8 cellular contexts compared by ENCODE assay signal in genomic region chr17:8151120-8151640, GRCh38. TPM values are rescaled to one million over a fixed set of nuclear protein-coding genes. Genes with fewer than 3 reads are reported as not detected.
A peak's percentile ranks its signal among the peaks of the same experiment; 100 is the strongest.
DNase-seq lines count a peak whose midpoint lies in the region; ATAC-seq and TF ChIP-seq lines count a peak whose summit lies in the region.

No MANE protein-coding gene starts in this region.

- H3K27ac ChIP-seq in MM.1S (ENCODE audit: low read length) (peak overlapping the region; percentile 81), WERI-Rb-1 (peak overlapping the region; percentile 53), breast epithelium (peak overlapping the region; percentile 99 to 100)

- H3K9ac ChIP-seq in MM.1S (ENCODE audit: low read length) (peak overlapping the region; percentile 84), skeletal muscle satellite cell (ENCODE audit: low read depth, low read length) (peak overlapping the region; percentile 99)

- no peak for TF ChIP-seq CTCF in MM.1S (IDR thresholded peaks at IDR 0.05; ENCODE audit: low read length)
- no peak for TF ChIP-seq CTCF in WERI-Rb-1 (IDR thresholded peaks at IDR 0.05; ENCODE audit: low read depth, low read length)
- peak in 1 of 3 donors; percentile 26 for TF ChIP-seq CTCF in breast epithelium (IDR thresholded peaks at IDR 0.05)

- H3K4me3 ChIP-seq in MM.1S (ENCODE audit: low read length) (peak overlapping the region; percentile 76), WERI-Rb-1 (ENCODE audit: low read depth, low read length) (peak overlapping the region; percentile 78), breast epithelium (peak overlapping the region; percentile 86 to 99 (median 90)), skeletal muscle satellite cell (ENCODE audit: low read length) (peak overlapping the region; percentile 79)

- H3K4me1 ChIP-seq in MM.1S (ENCODE audit: low read length) = peaks cover 21% of the 10 kb centered on the region
- H3K4me1 ChIP-seq in breast epithelium = peaks cover 10 to 13% of the 10 kb centered on the region in 2 donors
- H3K4me1 ChIP-seq in skeletal muscle satellite cell (ENCODE audit: control insufficient read depth, insufficient read depth, low read length) = peaks cover 38% of the 10 kb centered on the region

- no peaks in the 10 kb centered on the region for H3K9me2 ChIP-seq in MM.1S (replicated peaks; ENCODE audit: insufficient read depth, low read length)

- peak; percentile 81 for DNase-seq in D341Med (ENCODE audit: low spot score)
- peak; percentile 89 for DNase-seq in MM.1S
- DNase-seq in WERI-Rb-1 = peak; percentile 89
- peak in 1 of 2 donors; percentile 81 for DNase-seq in breast epithelium (ENCODE audit: low spot score in 2 of 2)
- peak; percentile 86 for DNase-seq in iPS-NIHi11 (ENCODE audit: low spot score)

- H3K27me3 ChIP-seq in MM.1S (replicated peaks; ENCODE audit: insufficient read depth, low read length) (no peaks in the 10 kb centered on the region), WERI-Rb-1 (ENCODE audit: insufficient read depth, low read depth, severe bottlenecking) (no peaks in the 10 kb centered on the region), breast epithelium (no peaks in the 10 kb centered on the region), skeletal muscle satellite cell (ENCODE audit: control insufficient read depth, insufficient read depth, low read length) (no peaks in the 10 kb centered on the region)

- H2AFZ ChIP-seq in MM.1S (ENCODE audit: low read length) = peak overlapping the region; percentile 26; the same call in 1 of the 2 replicates

- peaks cover 32% of the 10 kb centered on the region for H3K79me2 ChIP-seq in MM.1S (ENCODE audit: low read length)

- H3K4me2 ChIP-seq in MM.1S (ENCODE audit: low read depth, low read length) (peak overlapping the region; percentile 97), skeletal muscle satellite cell (ENCODE audit: low read length) (peak overlapping the region; percentile 96)

- no peaks in the 10 kb centered on the region; the same call in 1 of the 2 replicates for H3K36me3 ChIP-seq in MM.1S (replicated peaks; ENCODE audit: insufficient read depth, low read length)
- peaks cover 39% of the 10 kb centered on the region for H3K36me3 ChIP-seq in WERI-Rb-1
- H3K36me3 ChIP-seq in breast epithelium = peaks cover 30% of the 10 kb centered on the region
- peaks cover 56% of the 10 kb centered on the region for H3K36me3 ChIP-seq in skeletal muscle satellite cell (ENCODE audit: insufficient read depth, low read length)

- intact Hi-C loops in breast epithelium (cut with DNase I; ENCODE audit: low total_unique reads) = no loop called here

- H4K20me1 ChIP-seq in MM.1S (ENCODE audit: insufficient read depth, low read length) = no peaks in the 10 kb centered on the region

- H3K9me3 ChIP-seq in MM.1S (replicated peaks; ENCODE audit: insufficient read depth, low read length) = no peaks in the 10 kb centered on the region
- no peaks in the 10 kb centered on the region for H3K9me3 ChIP-seq in WERI-Rb-1 (ENCODE audit: severe bottlenecking)
- no peaks in the 10 kb centered on the region for H3K9me3 ChIP-seq in breast epithelium
- H3K9me3 ChIP-seq in skeletal muscle satellite cell (replicated peaks; ENCODE audit: low read length) = no peaks in the 10 kb centered on the region

- no peak for TF ChIP-seq POLR2A in breast epithelium (IDR thresholded peaks at IDR 0.05)

- peaks cover 8% of the 10 kb centered on the region for H3F3A ChIP-seq in MM.1S (ENCODE audit: insufficient read depth, low read length)

- ATAC-seq in GM21529 (IDR thresholded peaks at IDR 0.05; ENCODE audit: unreplicated experiment) = peak; percentile 49
- no peak for ATAC-seq in GM18873 (IDR thresholded peaks at IDR 0.05; ENCODE audit: low FRiP score, unreplicated experiment)

RNA-seq across cellular contexts. Expression of gene PER1, which starts 1.0 kb away (rescaled TPM):
- 100 to 1,000 TPM in 2 of 3 donors, 10 to 100 TPM in 1; 97.3 to 167 (median 115) TPM for total RNA-seq in breast epithelium
- total RNA-seq in skeletal muscle satellite cell (2012; rRNA removed) = 12.7 and 28.2 TPM in 2 replicates

RNA-seq across cellular contexts. Expression of gene VAMP2, which starts 11.6 kb away (rescaled TPM):
- total RNA-seq in breast epithelium = 10 to 100 TPM; 21.8 to 30.2 (median 28.1) TPM
- total RNA-seq in skeletal muscle satellite cell (2012; rRNA removed) = 2.0 and 5.5 TPM in 2 replicates

RNA-seq across cellular contexts. Expression of gene TMEM107, which starts 25.0 kb away (rescaled TPM):
- total RNA-seq in breast epithelium = 10 to 100 TPM; 15.7 to 83.1 (median 41.0) TPM
- total RNA-seq in skeletal muscle satellite cell (2012; rRNA removed) = 26.4 and 30.8 TPM in 2 replicates

RNA-seq across cellular contexts. Expression of gene HES7, which starts 27.3 kb away (rescaled TPM):
- not detected for total RNA-seq in breast epithelium
- total RNA-seq in skeletal muscle satellite cell (2012; rRNA removed) = under 0.01 TPM in 2 replicates

RNA-seq across cellular contexts. Expression of gene ALOXE3, which starts 32.9 kb away (rescaled TPM):
- under 1 TPM in 1 of 3 donors, not detected in 2; 0.73 TPM for total RNA-seq in breast epithelium
- total RNA-seq in skeletal muscle satellite cell (2012; rRNA removed) = under 0.01 and 0.25 TPM in 2 replicates
